Comparison of ENCODE assay signal across 8 cellular contexts in the genomic region with DNA sequence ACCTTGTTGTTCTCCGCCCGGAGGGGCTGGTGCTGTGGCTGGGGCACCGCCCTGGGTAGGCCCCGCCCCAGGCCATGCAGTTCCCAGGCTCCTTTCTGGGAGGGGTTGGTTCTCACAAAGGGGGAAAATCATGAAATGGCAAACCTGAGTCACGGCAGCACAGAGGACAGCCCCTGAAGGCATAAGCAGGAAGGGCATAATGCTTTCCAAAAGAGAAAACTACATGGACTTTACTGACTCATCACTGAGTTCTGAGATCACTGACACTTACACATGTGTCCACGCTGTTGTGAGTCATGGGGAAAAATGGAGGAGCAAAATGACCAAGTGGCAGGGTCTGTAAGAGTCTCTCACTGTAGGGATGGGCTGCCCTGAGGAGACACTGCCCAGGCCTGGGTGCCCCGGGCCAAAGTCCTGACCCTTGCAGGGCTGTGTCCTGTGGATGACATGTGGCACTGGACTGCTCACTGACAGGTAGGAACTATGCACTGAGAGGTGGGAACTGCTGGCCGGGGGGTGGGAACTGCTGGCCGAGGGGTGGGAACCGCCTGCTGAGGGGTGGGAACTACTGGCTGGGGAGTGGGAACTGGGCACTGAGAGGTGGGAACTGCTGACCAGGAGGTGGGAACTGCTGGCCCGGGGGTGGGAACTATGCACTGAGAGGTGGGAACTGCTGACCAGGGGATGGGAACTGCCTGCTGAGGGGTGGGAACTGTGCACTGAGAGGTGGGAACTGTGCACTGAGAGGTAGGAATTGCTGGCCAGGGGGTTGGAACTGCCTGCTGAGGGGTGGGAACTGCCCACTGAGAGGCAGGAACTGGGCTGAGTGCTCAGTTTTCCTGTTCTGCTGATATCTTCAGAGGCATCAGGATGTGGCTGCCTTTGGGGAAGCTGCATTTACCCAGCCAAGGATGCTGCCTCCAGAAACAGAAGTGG.
DNase-seq lines count a peak whose midpoint lies in the region; ATAC-seq, FAIRE-seq and TF ChIP-seq lines count a peak whose summit lies in the region.

No MANE protein-coding gene starts in this region.

- H3K9me3 ChIP-seq in breast epithelium (no peaks in the 10 kb centered on the region), mesodermal cell (ENCODE audit: control insufficient read depth, low read length) (no peaks in the 10 kb centered on the region), Peyer's patch (no peaks in the 10 kb centered on the region)

- H3K4me1 ChIP-seq in breast epithelium (peaks cover 4% of the 10 kb centered on the region in 2 donors), mesodermal cell (ENCODE audit: control insufficient read depth, insufficient read depth, low read length, poor library complexity, severe bottlenecking) (peaks cover 24% of the 10 kb centered on the region), Peyer's patch (no peaks in the 10 kb centered on the region)

- no peak overlapping the region for H3K4me3 ChIP-seq in breast epithelium
- H3K4me3 ChIP-seq in mesodermal cell (ENCODE audit: extremely low read depth, insufficient read depth, low read length, poor library complexity, severe bottlenecking): no peak overlapping the region
- no peak overlapping the region for H3K4me3 ChIP-seq in Peyer's patch

- H3K36me3 ChIP-seq in breast epithelium (no peaks in the 10 kb centered on the region), mesodermal cell (ENCODE audit: control insufficient read depth, insufficient read depth, low read length) (no peaks in the 10 kb centered on the region), Peyer's patch (no peaks in the 10 kb centered on the region)

- TF ChIP-seq CTCF in breast epithelium (IDR thresholded peaks at IDR 0.05) (no peak), Peyer's patch (IDR thresholded peaks at IDR 0.05) (no peak)

- H3K27ac ChIP-seq in breast epithelium: peak overlapping the region; percentile 58
- H3K27ac ChIP-seq in mesodermal cell (ENCODE audit: low read depth, low read length, severe bottlenecking): peak overlapping the region; percentile 59
- no peak overlapping the region for H3K27ac ChIP-seq in Peyer's patch

- TF ChIP-seq POLR2A in breast epithelium (IDR thresholded peaks at IDR 0.05) (no peak), GM18505 (IDR thresholded peaks at IDR 0.05; ENCODE audit: borderline replicate concordance, extremely low read depth, insufficient read depth, insufficient read length) (no peak), Peyer's patch (IDR thresholded peaks at IDR 0.05) (no peak)

- FAIRE-seq in HTR-8/SVneo (lab: Jason Lieb, UNC): peak; percentile 67

- H3K27me3 ChIP-seq in breast epithelium (no peaks in the 10 kb centered on the region), Peyer's patch (no peaks in the 10 kb centered on the region)

- 97 to 98% methylated on average over 8 to 11 of the region's 11 CpGs for WGBS in mesodermal cell (ENCODE audit: insufficient coverage in 2 of 2), 2 experiments

- intact Hi-C loops in breast epithelium (cut with DNase I; ENCODE audit: low total_unique reads): no loop called here

- DNase-seq in AG08396 (ENCODE audit: low spot score): peak; percentile 96
- peak; percentile 90 for DNase-seq in HTR-8/SVneo (ENCODE audit: insufficient read length, low spot score)
- peak in 1 of 2 donors; percentile 28 for DNase-seq in breast epithelium (ENCODE audit: low spot score in 2 of 2)
- DNase-seq in SHP77 treated with DMSO at 0.1 percent for 48 hours (lab: John Stamatoyannopoulos, UW): no peak
- no peak for DNase-seq in Peyer's patch
- no peak for DNase-seq in AML-193 (lab: John Stamatoyannopoulos, UW)

- ATAC-seq in GM18505 (IDR thresholded peaks at IDR 0.05; ENCODE audit: unreplicated experiment): no peak

Comparison
In these comparisons a context has a peak if more than half of its experiments do, and no peak if none do; other contexts are left out.
1. DNase-seq: peak in AG08396 (single experiment) and HTR-8/SVneo (single experiment); none in SHP77 treated with DMSO at 0.1 percent for 48 hours (single experiment), Peyer's patch (0 of 3) and AML-193 (0 of 2).
2. H3K27ac ChIP-seq: peak in breast epithelium (2 of 2) and mesodermal cell (single experiment); none in Peyer's patch (0 of 4).